In the genomic region with DNA sequence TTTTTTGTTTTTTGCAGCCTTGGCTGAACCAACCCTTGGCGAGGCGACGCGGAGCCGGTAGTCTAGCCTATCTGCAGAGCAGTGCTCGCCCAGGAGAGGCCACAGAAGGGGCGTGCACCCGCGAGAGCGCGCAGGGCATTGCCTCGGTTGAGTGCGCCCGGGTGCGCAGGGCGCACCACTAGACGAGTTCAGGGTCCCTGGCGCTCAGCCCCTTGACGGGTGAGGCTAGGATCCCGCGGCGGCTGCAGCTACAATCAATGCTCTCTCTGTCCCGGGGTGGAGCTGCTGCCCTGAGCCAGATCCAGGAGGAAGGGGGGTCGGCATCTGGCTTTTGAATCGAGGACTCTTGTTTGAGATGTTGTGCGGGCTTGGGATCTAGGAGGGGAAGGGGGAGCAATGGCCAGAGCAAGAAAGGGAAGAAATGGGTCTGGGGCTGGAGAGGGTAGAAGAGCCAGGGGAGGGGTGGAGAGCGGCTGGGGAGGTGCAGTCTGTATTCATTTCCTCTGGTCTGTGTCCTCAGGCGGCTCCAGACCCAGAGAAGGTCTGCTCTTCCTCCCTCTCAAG, we compare ENCODE assay signal across 10 cellular contexts. TPM values are rescaled to one million over a fixed set of nuclear protein-coding genes. Genes with fewer than 3 reads are reported as not detected.
A peak's percentile ranks its signal among the peaks of the same experiment; 100 is the strongest.
DNase-seq lines count a peak whose midpoint lies in the region; ATAC-seq, FAIRE-seq and TF ChIP-seq lines count a peak whose summit lies in the region.
"Had no signal": no experiment of that assay in that cellular context is flagged by ENCODE, and none has a peak within 500 bp of the region (broad histone marks: within the 10 kb centered on the region; RNA-seq: fewer than 3 reads in every experiment).

No MANE protein-coding gene starts in this region.

- no peak for ATAC-seq in GM18511 (IDR thresholded peaks at IDR 0.05; ENCODE audit: unreplicated experiment)
- ATAC-seq in GM21576 (IDR thresholded peaks at IDR 0.05; ENCODE audit: unreplicated experiment), result no peak
- ATAC-seq: HCT116 had no signal

- H3K27me3 ChIP-seq in MG63 (no peaks in the 10 kb centered on the region), colonic mucosa (peaks cover 23% of the 10 kb centered on the region), muscle layer of colon (ENCODE audit: control insufficient read depth in 1 of 2, insufficient read depth in 2 of 2, low read length in 2 of 2) (peaks cover 8 to 31% of the 10 kb centered on the region in 2 donors)

- no peak overlapping the region for H3K27ac ChIP-seq in colonic mucosa
- H3K27ac ChIP-seq in muscle layer of colon (ENCODE audit: low read depth, low read length), result peak overlapping the region; percentile 27

- TF ChIP-seq CTCF in colonic mucosa (IDR thresholded peaks at IDR 0.05), result no peak

- H3K9me3 ChIP-seq in MG63 (no peaks in the 10 kb centered on the region), colonic mucosa (no peaks in the 10 kb centered on the region), muscle layer of colon (ENCODE audit: low read length) (no peaks in the 10 kb centered on the region)

- peak overlapping the region; percentile 55 for H3K4me3 ChIP-seq in MG63
- H3K4me3 ChIP-seq in colonic mucosa, result peak overlapping the region; percentile 27
- H3K4me3 ChIP-seq in muscle layer of colon (ENCODE audit: low read depth in 1 of 2, low read length in 2 of 2), result peak overlapping the region; percentile 47 to 51

- H3K9ac ChIP-seq in colonic mucosa (ENCODE audit: low read depth in 2 of 2, low read length in 2 of 2), result no peak overlapping the region
- H3K9ac ChIP-seq in muscle layer of colon (ENCODE audit: low read length), result no peak overlapping the region

- no peaks in the 10 kb centered on the region for H3K4me1 ChIP-seq in colonic mucosa
- peaks cover 24% of the 10 kb centered on the region for H3K4me1 ChIP-seq in muscle layer of colon (ENCODE audit: insufficient read depth, low read length)

- H3K36me3 ChIP-seq in MG63 (peaks cover 14% of the 10 kb centered on the region), colonic mucosa (no peaks in the 10 kb centered on the region), muscle layer of colon (ENCODE audit: insufficient read depth, low read length) (no peaks in the 10 kb centered on the region)

- intact Hi-C loops in colonic mucosa (cut with DNase I), result no loop called here

- DNase-seq in Ammon's horn (ENCODE audit: low spot score), result peak; percentile 56
- peak; percentile 51 for DNase-seq in MG63
- no peak for DNase-seq in colonic mucosa
- no peak for DNase-seq in activated gamma-delta T cell (lab: John Stamatoyannopoulos, UW)
- DNase-seq in GM12891 (ENCODE audit: insufficient read length, low spot score), result no peak

- TF ChIP-seq POLR2A in GM12891 (IDR thresholded peaks at IDR 0.05; ENCODE audit: low read depth, low read length), result no peak

- FAIRE-seq in GM12891 (lab: Jason Lieb, UNC), result no peak
- FAIRE-seq: colon had no signal

TF ChIP-seq in GM12891, 5 proteins besides CTCF, POLR2A, EP300 and RAD21:
- TF ChIP-seq SPI1 (IDR thresholded peaks at IDR 0.05; ENCODE audit: low read depth, low read length) (no peak), POU2F2 (IDR thresholded peaks at IDR 0.05; ENCODE audit: low read depth, low read length) (no peak), PAX5 (IDR thresholded peaks at IDR 0.05; ENCODE audit: insufficient read depth, low read length, severe bottlenecking) (no peak), TAF1 (IDR thresholded peaks at IDR 0.05; ENCODE audit: low read depth, low read length) (no peak), POLR2AphosphoS5 (IDR thresholded peaks at IDR 0.05; ENCODE audit: low read depth, low read length) (no peak)

RNA-seq across cellular contexts. Expression of a gene that starts 0.9 kb away (rescaled TPM):
- total RNA-seq in MG63 (2014; rRNA removed; shearing (Covaris generic); ENCODE audit: low replicate concordance), result 122 and 188 TPM in 2 replicates
- total RNA-seq in colonic mucosa, result 1 to 10 TPM; 6.6 to 6.9 TPM
- 0.36 TPM for polyA plus RNA-seq in GM12891 (2012; ENCODE audit: low read depth, missing spikeins)

RNA-seq across cellular contexts. Expression of a gene that starts 40.5 kb away (rescaled TPM):
- total RNA-seq in MG63 (2014; rRNA removed; shearing (Covaris generic); ENCODE audit: low replicate concordance), result 2.1 TPM in 1 of 2 replicates, not detected in the other
- total RNA-seq in colonic mucosa, result 10 to 100 TPM in 1 of 2 donors, 1 to 10 TPM in 1; 7.9 to 11.6 TPM
- polyA plus RNA-seq in GM12891 (2012; ENCODE audit: low read depth, missing spikeins), result 0.04 TPM

Comparison
In these comparisons a context has a peak if more than half of its experiments do, and no peak if none do; other contexts are left out.
1. DNase-seq: peak in Ammon's horn (single experiment) and MG63 (single experiment); none in colonic mucosa (single experiment), activated gamma-delta T cell (single experiment) and GM12891 (single experiment).
2. RNA of a gene that starts 0.9 kb away (total RNA-seq): 122 to 188 TPM in MG63; 6.6 to 6.9 TPM in colonic mucosa; every median in the first group is over 10 times any median in the second.
3. Peak in every context shown above with its lines, with median percentiles within 50 percentile points of each other: H3K4me3 ChIP-seq.